ENCODE assay signal across 14 cellular contexts in genomic region chr2:37582911-37583310, GRCh38.
DNase-seq lines count a peak whose midpoint lies in the region; ATAC-seq and TF ChIP-seq lines count a peak whose summit lies in the region.
"Had no signal": no experiment of that assay in that cellular context is flagged by ENCODE, and none has a peak within 500 bp of the region (broad histone marks: within the 10 kb centered on the region; RNA-seq: fewer than 3 reads in every experiment).

No MANE protein-coding gene starts in this region.

- intact Hi-C loops in head of caudate nucleus (cut with DNase I): no loop called here

- H3K27ac ChIP-seq in thoracic aorta: no peak overlapping the region
- H3K27ac ChIP-seq: esophagus muscularis mucosa, HL-60 had no signal

- ATAC-seq in T-helper 17 cell (no peak), thoracic aorta (ENCODE audit: insufficient number of reproducible peaks, low FRiP score, low read depth) (no peak), GM21447 (IDR thresholded peaks at IDR 0.05; ENCODE audit: unreplicated experiment) (no peak)

- no peak for TF ChIP-seq CTCF in fibroblast of villous mesenchyme (IDR thresholded peaks at IDR 0.05; ENCODE audit: insufficient read depth, low read depth, low read length)
- TF ChIP-seq CTCF in thoracic aorta (IDR thresholded peaks at IDR 0.05): no peak

- H3K4me1 ChIP-seq in thoracic aorta (ENCODE audit: control insufficient read depth in 1 of 2, low read depth in 2 of 2): peaks cover 28 to 49% of the 10 kb centered on the region in 2 donors

- H3K36me3 ChIP-seq in thoracic aorta: no peaks in the 10 kb centered on the region
- H3K36me3 ChIP-seq: breast epithelium, esophagus muscularis mucosa, upper lobe of left lung had no signal

- H3K27me3 ChIP-seq in thoracic aorta (replicated peaks; ENCODE audit: insufficient read depth): no peaks in the 10 kb centered on the region
- H3K27me3 ChIP-seq: breast epithelium, esophagus muscularis mucosa, upper lobe of left lung had no signal

- H3K4me1 Mint-ChIP-seq in T-helper 17 cell: peaks cover 56% of the 10 kb centered on the region

- no peaks in the 10 kb centered on the region for H3K36me3 Mint-ChIP-seq in T-helper 17 cell (ENCODE audit: low read depth)

- peak overlapping the region; percentile 83 for H3K4me3 Mint-ChIP-seq in T-helper 17 cell
- H3K4me3 Mint-ChIP-seq: activated B cell treated with CpG ODN at 0.5 μM for 24 hours had no signal

- DNase-seq in activated effector memory CD4-positive, alpha-beta T cell treated with anti-CD3 and anti-CD28 coated beads, Interleukin-2, amount 50 U/mL, for 16 hours: peak; percentile 63
- no peak for DNase-seq in activated effector memory CD4-positive, alpha-beta T cell treated with Interleukin-2 at 50 U/mL for 16 hours
- DNase-seq in T-helper 17 cell (no peak), fibroblast of villous mesenchyme (ENCODE audit: low read depth) (peak; percentile 67), thoracic aorta (ENCODE audit: low spot score) (no peak), head of caudate nucleus (no peak), iPS-NIHi11 (ENCODE audit: low spot score) (no peak)
- DNase-seq: activated B cell treated with CpG ODN at 0.5 μM for 24 hours, MV-4-11, upper lobe of left lung had no signal

- H3K9me3 ChIP-seq in T-helper 17 cell (ENCODE audit: control insufficient read depth, low read length, poor library complexity, severe bottlenecking) (no peaks in the 10 kb centered on the region), thoracic aorta (no peaks in the 10 kb centered on the region)
- H3K9me3 ChIP-seq: breast epithelium, esophagus muscularis mucosa, upper lobe of left lung had no signal

- H3K4me3 ChIP-seq in fibroblast of villous mesenchyme (ENCODE audit: low read depth, low read length) (no peak overlapping the region), thoracic aorta (peak overlapping the region; percentile 38)
- H3K4me3 ChIP-seq: esophagus muscularis mucosa, upper lobe of left lung had no signal

- H3K27me3 Mint-ChIP-seq in T-helper 17 cell: no peaks in the 10 kb centered on the region
- H3K27me3 Mint-ChIP-seq: activated B cell treated with CpG ODN at 0.5 μM for 24 hours had no signal

- H3K27ac Mint-ChIP-seq in T-helper 17 cell: peak overlapping the region; percentile 99
- H3K27ac Mint-ChIP-seq: activated B cell treated with CpG ODN at 0.5 μM for 24 hours had no signal

Comparison
In these comparisons a context has a peak if more than half of its experiments do, and no peak if none do; other contexts are left out.
1. DNase-seq: peak in activated effector memory CD4-positive, alpha-beta T cell treated with anti-CD3 and anti-CD28 coated beads, Interleukin-2, amount 50 U/mL, for 16 hours (single experiment) and fibroblast of villous mesenchyme (single experiment); none in activated effector memory CD4-positive, alpha-beta T cell treated with Interleukin-2 at 50 U/mL for 16 hours (single experiment), T-helper 17 cell (0 of 3), thoracic aorta (single experiment), head of caudate nucleus (0 of 42) and iPS-NIHi11 (single experiment).